ENCODE assay signal across 14 cellular contexts in the genomic region with DNA sequence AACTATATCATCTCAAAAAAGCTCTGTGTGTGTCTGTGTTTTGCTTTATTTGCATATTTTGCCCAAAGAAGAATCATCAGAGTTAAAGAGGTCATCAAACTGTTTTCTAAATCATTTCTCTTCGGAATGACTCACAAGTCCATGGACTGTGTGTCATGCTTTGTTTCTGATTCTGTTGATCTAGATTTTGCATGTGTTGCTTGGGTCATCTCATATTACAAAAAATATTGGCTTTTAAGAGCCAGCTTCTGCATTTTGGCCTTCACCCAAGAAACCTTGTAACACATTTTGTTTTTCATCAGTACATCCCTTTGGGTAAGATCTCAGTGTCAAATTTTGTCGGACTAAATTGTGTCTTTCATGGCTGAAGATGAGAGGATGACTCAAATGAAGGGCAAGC.
DNase-seq lines count a peak whose midpoint lies in the region; ATAC-seq and TF ChIP-seq lines count a peak whose summit lies in the region.
"Had no signal": no experiment of that assay in that cellular context is flagged by ENCODE, and none has a peak within 500 bp of the region (broad histone marks: within the 10 kb centered on the region; RNA-seq: fewer than 3 reads in every experiment).

No MANE protein-coding gene starts in this region.

- no peaks in the 10 kb centered on the region for H3K36me3 Mint-ChIP-seq in activated naive CD8-positive, alpha-beta T cell treated with anti-CD3 and anti-CD28 coated beads for 36 hours
- H3K36me3 Mint-ChIP-seq: activated CD8-positive, alpha-beta memory T cell treated with anti-CD3 and anti-CD28 coated beads, Interleukin-2, amount 10 ng/mL, durations not matched to agents 7 days and 5 days; CD4-positive, alpha-beta memory T cell had no signal

- ATAC-seq in left ventricle myocardium superior (no peak), GM21447 (IDR thresholded peaks at IDR 0.05; ENCODE audit: unreplicated experiment) (no peak)
- ATAC-seq: activated CD8-positive, alpha-beta memory T cell treated with anti-CD3 and anti-CD28 coated beads, Interleukin-2, amount 10 ng/mL, durations not matched to agents 7 days and 5 days had no signal

- in situ Hi-C loops in brain microvascular endothelial cell (cut with HindIII; ENCODE audit: low pct_ligation_motif_present, low sequenced_read_pairs), result no loop called here

- H3K4me3 Mint-ChIP-seq in activated naive CD8-positive, alpha-beta T cell treated with anti-CD3 and anti-CD28 coated beads for 36 hours, result no peak overlapping the region
- H3K4me3 Mint-ChIP-seq: activated CD8-positive, alpha-beta memory T cell treated with anti-CD3 and anti-CD28 coated beads, Interleukin-2, amount 10 ng/mL, durations not matched to agents 7 days and 5 days; CD4-positive, alpha-beta memory T cell; stimulated activated naive CD8-positive, alpha-beta T cell treated with anti-CD3 and anti-CD28 coated beads, Interleukin-15, Interleukin-2, amounts not matched to agents 100 ng/mL and 50 ng/mL, for 24 hours had no signal

- CTCF ChIA-PET in BJ (lab: Yijun Ruan, JAX), result interaction anchor here (1.4 kb wide), 1 partner anchor 20 kb away, joined by 5 read pairs; no protein-coding TSS in a partner anchor

- H3K4me1 Mint-ChIP-seq in activated naive CD8-positive, alpha-beta T cell treated with anti-CD3 and anti-CD28 coated beads for 36 hours, result no peaks in the 10 kb centered on the region
- H3K4me1 Mint-ChIP-seq: activated CD8-positive, alpha-beta memory T cell treated with anti-CD3 and anti-CD28 coated beads, Interleukin-2, amount 10 ng/mL, durations not matched to agents 7 days and 5 days; CD4-positive, alpha-beta memory T cell had no signal

- H3K4me3 ChIP-seq in BJ (ENCODE audit: low read depth, low read length) (no peak overlapping the region), brain microvascular endothelial cell (ENCODE audit: low read depth, low read length) (no peak overlapping the region)

- intact Hi-C loops in left ventricle myocardium superior (cut with micrococcal nuclease), result no loop called here

- TF ChIP-seq CTCF in BJ (IDR thresholded peaks at IDR 0.05; ENCODE audit: insufficient read depth, low read depth, low read length) (no peak), brain microvascular endothelial cell (IDR thresholded peaks at IDR 0.05; ENCODE audit: low read depth, low read length, missing control alignments) (no peak)

- H3K27me3 Mint-ChIP-seq in activated naive CD8-positive, alpha-beta T cell treated with anti-CD3 and anti-CD28 coated beads for 36 hours, result no peaks in the 10 kb centered on the region
- H3K27me3 Mint-ChIP-seq: activated CD8-positive, alpha-beta memory T cell treated with anti-CD3 and anti-CD28 coated beads, Interleukin-2, amount 10 ng/mL, durations not matched to agents 7 days and 5 days had no signal

- DNase-seq in BJ (ENCODE audit: low read depth) (peak; percentile 37), M059J (ENCODE audit: low read depth) (peak; percentile 93), brain microvascular endothelial cell (peak; percentile 87), iris pigment epithelial cell (ENCODE audit: low read depth) (peak; percentile 97), left ventricle myocardium superior (no peak), kidney glomerular epithelial cell (lab: John Stamatoyannopoulos, UW) (no peak)
- no peak for DNase-seq in activated naive CD8-positive, alpha-beta T cell treated with anti-CD3 and anti-CD28 coated beads for 36 hours
- DNase-seq: activated CD8-positive, alpha-beta memory T cell treated with anti-CD3 and anti-CD28 coated beads, Interleukin-2, amount 10 ng/mL, durations not matched to agents 7 days and 5 days; CD4-positive, alpha-beta memory T cell; effector CD8-positive, alpha-beta T cell; midbrain; WERI-Rb-1 had no signal

- POLR2A ChIA-PET in BJ (lab: Charles Lee), result no interaction called here

- no peak overlapping the region for H3K27ac Mint-ChIP-seq in activated naive CD8-positive, alpha-beta T cell treated with anti-CD3 and anti-CD28 coated beads for 36 hours
- H3K27ac Mint-ChIP-seq: activated CD8-positive, alpha-beta memory T cell treated with anti-CD3 and anti-CD28 coated beads, Interleukin-2, amount 10 ng/mL, durations not matched to agents 7 days and 5 days; CD4-positive, alpha-beta memory T cell; stimulated activated naive CD8-positive, alpha-beta T cell treated with anti-CD3 and anti-CD28 coated beads, Interleukin-15, Interleukin-2, amounts not matched to agents 100 ng/mL and 50 ng/mL, for 24 hours had no signal

- H3K36me3 ChIP-seq in BJ (ENCODE audit: control insufficient read depth, insufficient read depth, low read length) (no peaks in the 10 kb centered on the region), brain microvascular endothelial cell (replicated peaks) (no peaks in the 10 kb centered on the region)
- H3K36me3 ChIP-seq: WERI-Rb-1 had no signal

- H3K27me3 ChIP-seq in BJ (ENCODE audit: control insufficient read depth, insufficient read depth, low read length), result no peaks in the 10 kb centered on the region
- no peaks in the 10 kb centered on the region for H3K27me3 ChIP-seq in brain microvascular endothelial cell (replicated peaks)

- peak overlapping the region; percentile 82 for H3K27ac ChIP-seq in brain microvascular endothelial cell
- H3K27ac ChIP-seq: WERI-Rb-1 had no signal

- H3K9me3 Mint-ChIP-seq in activated naive CD8-positive, alpha-beta T cell treated with anti-CD3 and anti-CD28 coated beads for 36 hours, result no peaks in the 10 kb centered on the region
- H3K9me3 Mint-ChIP-seq: CD4-positive, alpha-beta memory T cell; stimulated activated naive CD8-positive, alpha-beta T cell treated with anti-CD3 and anti-CD28 coated beads, Interleukin-15, Interleukin-2, amounts not matched to agents 100 ng/mL and 50 ng/mL, for 24 hours had no signal

Comparison
In these comparisons a context has a peak if more than half of its experiments do, and no peak if none do; other contexts are left out.
1. DNase-seq: peak in BJ (single experiment), M059J (single experiment), brain microvascular endothelial cell (single experiment) and iris pigment epithelial cell (single experiment); none in left ventricle myocardium superior (single experiment), activated naive CD8-positive, alpha-beta T cell treated with anti-CD3 and anti-CD28 coated beads for 36 hours (single experiment) and kidney glomerular epithelial cell (single experiment).